In genomic region chr12:104510145-104510872, GRCh38 we compare ENCODE assay signal across 1 cellular context.
TF ChIP-seq lines count a peak whose summit lies in the region.

No MANE protein-coding gene starts in this region.

TF ChIP-seq in K562, 482 proteins besides CTCF, POLR2A, EP300 and RAD21 (continued from another document and continues in another):
- TF ChIP-seq MGA (IDR thresholded peaks at IDR 0.05) (peak; percentile 70), RUNX1 (IDR thresholded peaks at IDR 0.05; ENCODE audit: low read depth) (no peak), ELK1 (CRISPR knock-in tag; IDR thresholded peaks at IDR 0.05) (no peak), ARID4B (CRISPR knock-in tag; IDR thresholded peaks at IDR 0.05) (no peak), DACH1 (IDR thresholded peaks at IDR 0.05; ENCODE audit: partially characterized antibody) (no peak), CUX1 (CRISPR knock-in tag; IDR thresholded peaks at IDR 0.05) (no peak), ZNF644 (tag; IDR thresholded peaks at IDR 0.05; ENCODE audit: low read depth) (0 out of 2 replicates have a peak, but pooled peaks have one; percentile 31), CBFA2T2 (conservative IDR thresholded peaks at IDR 0.05) (peak; percentile 52), SMAD4 (CRISPR knock-in tag; conservative IDR thresholded peaks at IDR 0.05) (peak; percentile 65), DPF2 (IDR thresholded peaks at IDR 0.05) (peak; percentile 75; the same call in 1 of the 2 replicates), USF2 (CRISPR knock-in tag; IDR thresholded peaks at IDR 0.05) (peak; percentile 70), ZNF592 (IDR thresholded peaks at IDR 0.05) (peak; percentile 89), ZBTB9 (CRISPR knock-in tag; IDR thresholded peaks at IDR 0.05) (no peak), ZBTB8A (IDR thresholded peaks at IDR 0.05; ENCODE audit: partially characterized antibody) (no peak), EGR1 (conservative IDR thresholded peaks at IDR 0.05) (no peak), GATA2 (CRISPR knock-in tag; IDR thresholded peaks at IDR 0.05) (0 out of 2 replicates have a peak, but pooled peaks have one; percentile 42), DMBX1 (CRISPR knock-in tag; IDR thresholded peaks at IDR 0.05; ENCODE audit: borderline replicate concordance) (peak; percentile 70), MAX (CRISPR knock-in tag; IDR thresholded peaks at IDR 0.05) (peak; percentile 36; the same call in 1 of the 2 replicates)
